In the genomic region with DNA sequence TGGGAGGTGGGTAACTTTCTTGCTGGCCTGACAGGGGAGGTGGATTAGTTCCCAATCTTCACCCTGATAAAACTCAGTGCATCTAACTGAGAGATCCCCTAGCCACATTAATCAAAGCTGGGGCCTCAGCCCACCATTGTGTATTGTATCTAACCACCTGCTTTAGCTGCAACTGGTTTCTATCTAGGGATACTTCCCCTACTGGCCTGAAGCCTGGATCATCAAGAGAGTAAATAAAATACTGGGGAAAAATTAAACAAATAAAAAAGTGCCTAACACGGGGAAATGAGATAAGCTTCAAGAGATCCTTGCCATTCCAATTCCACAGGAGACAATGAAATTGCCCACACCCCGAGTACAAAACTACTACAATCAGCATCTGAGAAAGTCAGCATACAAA, we compare ENCODE assay signal across 8 cellular contexts.
"Had no signal": no experiment of that assay in that cellular context is flagged by ENCODE, and none has a peak within 500 bp of the region (broad histone marks: within the 10 kb centered on the region; RNA-seq: fewer than 3 reads in every experiment).

No MANE protein-coding gene starts in this region.

- H3K36me3 ChIP-seq: HAP-1 had no signal

- DNase-seq: GM23248, GOT3, H7, HFFc6 had no signal

- H3K9me3 ChIP-seq: HAP-1 had no signal

- ATAC-seq: HCT116, HepG2 had no signal

- H3K4me3 ChIP-seq: GM23248, HAP-1 had no signal

- H2AFZ ChIP-seq: GM23248 had no signal

- H3K4me1 ChIP-seq: HAP-1 had no signal

- H3K9ac ChIP-seq: GM23248 had no signal

- H3K27ac ChIP-seq: GM23248, HL-60 had no signal
